15 cellular contexts compared by ENCODE assay signal in the genomic region with DNA sequence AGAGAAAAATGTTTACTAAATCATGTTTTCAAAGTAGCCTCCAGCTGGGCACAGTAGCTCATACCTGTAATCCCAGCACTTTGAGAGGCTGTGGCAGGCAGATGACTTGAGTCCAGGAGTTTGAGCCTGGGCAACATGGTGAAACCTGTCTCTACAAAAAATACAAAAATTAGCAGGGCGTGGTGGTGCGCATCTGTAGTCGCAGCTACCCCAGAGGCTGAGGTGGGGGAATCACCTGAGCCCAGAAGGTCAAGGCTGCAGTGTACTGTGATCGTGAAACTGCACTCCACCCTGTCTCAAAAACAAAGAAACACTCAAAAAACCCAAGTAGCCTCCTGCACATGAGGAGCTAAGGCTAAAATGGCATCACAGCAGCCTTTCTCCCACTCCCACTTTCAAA.
DNase-seq lines count a peak whose midpoint lies in the region; TF ChIP-seq lines count a peak whose summit lies in the region.
"Had no signal": no experiment of that assay in that cellular context is flagged by ENCODE, and none has a peak within 500 bp of the region (broad histone marks: within the 10 kb centered on the region; RNA-seq: fewer than 3 reads in every experiment).

No MANE protein-coding gene starts in this region.

- in situ Hi-C loops in ACHN (cut with HindIII; ENCODE audit: low pct_ligation_motif_present, low pct_unique_long_range_greater_than_20kb, low sequenced_read_pairs), result no loop called here

- peak overlapping the region; percentile 38 for H3K4me3 Mint-ChIP-seq in T-helper 1 cell treated with Interleukin-12 subunit alpha and Interleukin-12 subunit beta and Interleukin-4 antibody, amounts not matched to agents 30 μg/mL and 1 μg/mL, for 36 hours
- H3K4me3 Mint-ChIP-seq in dendritic cell treated with granulocyte-macrophage colony-stimulating factor and Interleukin-4, amounts not matched to agents 40 ng/mL and 50 ng/mL, for 4 days, result no peak overlapping the region

- H3K27ac Mint-ChIP-seq in T-helper 1 cell treated with Interleukin-12 subunit alpha and Interleukin-12 subunit beta and Interleukin-4 antibody, amounts not matched to agents 30 μg/mL and 1 μg/mL, for 36 hours, result peak overlapping the region; percentile 98
- peak overlapping the region; percentile 97 for H3K27ac Mint-ChIP-seq in dendritic cell treated with granulocyte-macrophage colony-stimulating factor and Interleukin-4, amounts not matched to agents 40 ng/mL and 50 ng/mL, for 4 days

- DNase-seq in T-helper 1 cell, result no peak
- no peak for DNase-seq in stimulated activated CD4-positive, alpha-beta T cell treated with anti-CD3 and anti-CD28 coated beads, Interleukin-4, amount 100 ng/mL, for 1 hour
- no peak for DNase-seq in ACHN
- DNase-seq in NCI-H226, result no peak
- DNase-seq: 8988T; activated CD4-positive, CD25-positive, alpha-beta regulatory T cell treated with anti-CD3 and anti-CD28 coated beads, Interleukin-2, amount 50 U/mL, for 72 hours; effector CD8-positive, alpha-beta T cell; NCI-H1436 treated with DMSO at 0.1 percent for 48 hours; NCI-H774 had no signal

- no peak for TF ChIP-seq CTCF in OCI-LY3 (IDR thresholded peaks at IDR 0.05; ENCODE audit: low read depth, low read length)
- no peak for TF ChIP-seq CTCF in neutrophil (IDR thresholded peaks at IDR 0.05)

- H3K9ac ChIP-seq in OCI-LY3 (ENCODE audit: low read length), result peak overlapping the region; percentile 84; the same call in 1 of the 2 replicates

- H3K4me3 ChIP-seq in OCI-LY3 (ENCODE audit: low read length), result no peak overlapping the region
- peak overlapping the region; percentile 78 for H3K4me3 ChIP-seq in neutrophil (ENCODE audit: low read depth in 1 of 2, low read length in 1 of 2)
- H3K4me3 ChIP-seq: SJSA1 had no signal

- peak overlapping the region; percentile 81 for H2AFZ ChIP-seq in OCI-LY3 (ENCODE audit: low read depth, low read length)

- no peaks in the 10 kb centered on the region; the same call in 1 of the 2 replicates for H4K20me1 ChIP-seq in OCI-LY3 (ENCODE audit: insufficient read depth, low read length)

- H3K9me3 ChIP-seq in OCI-LY3 (ENCODE audit: insufficient read depth, low read length), result no peaks in the 10 kb centered on the region
- H3K9me3 ChIP-seq in neutrophil, result no peaks in the 10 kb centered on the region
- H3K9me3 ChIP-seq: SJSA1, thoracic aorta had no signal

- peaks cover 37% of the 10 kb centered on the region for H3K4me1 Mint-ChIP-seq in T-helper 1 cell treated with Interleukin-12 subunit alpha and Interleukin-12 subunit beta and Interleukin-4 antibody, amounts not matched to agents 30 μg/mL and 1 μg/mL, for 36 hours (ENCODE audit: low read depth)
- peaks cover 39% of the 10 kb centered on the region for H3K4me1 Mint-ChIP-seq in dendritic cell treated with granulocyte-macrophage colony-stimulating factor and Interleukin-4, amounts not matched to agents 40 ng/mL and 50 ng/mL, for 4 days (ENCODE audit: low read depth)

- H3K79me2 ChIP-seq in OCI-LY3 (ENCODE audit: low read length), result peaks cover 29% of the 10 kb centered on the region

- peak overlapping the region; percentile 89 for H3K4me2 ChIP-seq in OCI-LY3 (ENCODE audit: low read length)

- H3K27me3 ChIP-seq in OCI-LY3 (ENCODE audit: low read depth, low read length) (no peaks in the 10 kb centered on the region), neutrophil (no peaks in the 10 kb centered on the region)
- H3K27me3 ChIP-seq: SJSA1 had no signal

- H3K36me3 Mint-ChIP-seq in T-helper 1 cell treated with Interleukin-12 subunit alpha and Interleukin-12 subunit beta and Interleukin-4 antibody, amounts not matched to agents 30 μg/mL and 1 μg/mL, for 36 hours (ENCODE audit: low read depth), result peaks cover 20% of the 10 kb centered on the region
- H3K36me3 Mint-ChIP-seq in dendritic cell treated with granulocyte-macrophage colony-stimulating factor and Interleukin-4, amounts not matched to agents 40 ng/mL and 50 ng/mL, for 4 days (ENCODE audit: low read depth), result peaks cover 39% of the 10 kb centered on the region

- H3K27ac ChIP-seq in OCI-LY3 (ENCODE audit: low read length) (peak overlapping the region; percentile 84; the same call in 1 of the 2 replicates), neutrophil (peak overlapping the region; percentile 94)
- H3K27ac ChIP-seq: SJSA1 had no signal

- intact Hi-C loops in dendritic cell treated with granulocyte-macrophage colony-stimulating factor and Interleukin-4, amounts not matched to agents 40 ng/mL and 50 ng/mL, for 4 days (cut with micrococcal nuclease), result loop anchor here (5.0 kb wide), 1 partner anchor 223 kb away; a partner anchor contains a TSS

- H3K4me1 ChIP-seq in OCI-LY3 (ENCODE audit: low read length) (peaks cover 23% of the 10 kb centered on the region), neutrophil (ENCODE audit: control insufficient read depth in 1 of 2, insufficient read depth in 1 of 2, low read depth in 1 of 2, low read length in 1 of 2) (peaks cover 40 to 43% of the 10 kb centered on the region in 2 experiments)

- no peaks in the 10 kb centered on the region for H3K9me3 Mint-ChIP-seq in T-helper 1 cell treated with Interleukin-12 subunit alpha and Interleukin-12 subunit beta and Interleukin-4 antibody, amounts not matched to agents 30 μg/mL and 1 μg/mL, for 36 hours
- no peaks in the 10 kb centered on the region for H3K9me3 Mint-ChIP-seq in dendritic cell treated with granulocyte-macrophage colony-stimulating factor and Interleukin-4, amounts not matched to agents 40 ng/mL and 50 ng/mL, for 4 days

- no peaks in the 10 kb centered on the region for H3K27me3 Mint-ChIP-seq in T-helper 1 cell treated with Interleukin-12 subunit alpha and Interleukin-12 subunit beta and Interleukin-4 antibody, amounts not matched to agents 30 μg/mL and 1 μg/mL, for 36 hours (ENCODE audit: low read depth)
- no peaks in the 10 kb centered on the region for H3K27me3 Mint-ChIP-seq in dendritic cell treated with granulocyte-macrophage colony-stimulating factor and Interleukin-4, amounts not matched to agents 40 ng/mL and 50 ng/mL, for 4 days

- H3K36me3 ChIP-seq in OCI-LY3 (replicated peaks; ENCODE audit: low read depth, low read length) (peaks cover 18% of the 10 kb centered on the region), neutrophil (peaks cover 21% of the 10 kb centered on the region)
